ENCODE assay signal across 33 cellular contexts in the genomic region with DNA sequence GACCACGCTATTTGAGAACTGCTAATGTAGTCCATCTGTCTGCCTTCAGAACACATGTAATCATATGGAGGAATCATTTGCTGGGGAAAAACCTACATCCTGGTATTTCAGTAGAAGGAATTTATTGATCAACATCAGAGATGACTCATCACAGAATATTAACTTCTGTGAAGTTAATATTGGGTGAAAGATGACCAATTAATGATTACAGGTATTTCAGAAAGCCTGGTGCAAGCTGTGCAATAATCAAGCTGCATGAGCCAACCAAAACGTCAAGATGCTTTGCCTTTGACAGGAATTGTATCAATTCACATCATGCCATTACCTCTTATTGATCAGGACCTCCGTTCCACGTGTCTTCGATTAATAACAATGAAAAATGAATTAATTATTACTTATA.
"Had no signal": no experiment of that assay in that cellular context is flagged by ENCODE, and none has a peak within 500 bp of the region (broad histone marks: within the 10 kb centered on the region; RNA-seq: fewer than 3 reads in every experiment).

No MANE protein-coding gene starts in this region.

- H3K4me3 Mint-ChIP-seq: activated B cell treated with CpG ODN at 0.5 μM for 24 hours; activated CD8-positive, alpha-beta T cell treated with anti-CD3 and anti-CD28 coated beads for 36 hours; activated naive CD8-positive, alpha-beta T cell; activated T-cell treated with anti-CD3 and anti-CD28 coated beads, Interleukin-2, amount 50 U/mL, for 4 hours; activated T-helper 17 cell treated with anti-CD3 and anti-CD28 coated beads, Interleukin-2, amount 50 U/mL, for 72 hours; T-helper 17 cell; T-helper 2 cell treated with Interferon-gamma antibody and Interleukin-4, amounts not matched to agents 5 μg/mL and 100 μg/mL, for 36 hours had no signal

- H3K27ac ChIP-seq: epithelial cell of prostate, esophagus squamous epithelium, gastroesophageal sphincter, WERI-Rb-1 had no signal

- H3K36me3 Mint-ChIP-seq: activated naive CD8-positive, alpha-beta T cell had no signal

- H3K4me1 Mint-ChIP-seq: activated B cell treated with CpG ODN at 0.5 μM for 24 hours had no signal

- H3K27me3 ChIP-seq: esophagus squamous epithelium, gastroesophageal sphincter had no signal

- DNase-seq: activated B cell treated with CpG ODN at 0.5 μM for 24 hours; activated CD4-positive, alpha-beta T cell treated with anti-CD3 and anti-CD28 coated beads for 48 hours; activated CD4-positive, alpha-beta T cell treated with anti-CD3 and anti-CD28 coated beads, Interleukin-2, amount 50 U/mL, for 1 hour; activated CD4-positive, alpha-beta T cell treated with anti-CD3 and anti-CD28 coated beads, Interleukin-2, amount 50 U/mL, for 48 hours; activated CD8-positive, alpha-beta memory T cell treated with anti-CD3 and anti-CD28 coated beads for 24 hours; activated CD8-positive, alpha-beta T cell treated with anti-CD3 and anti-CD28 coated beads for 36 hours; activated effector memory CD4-positive, alpha-beta T cell treated with Interleukin-2 at 50 U/mL for 16 hours; activated gamma-delta T cell treated with Interleukin-2 at 50 U/mL for 16 hours; activated naive CD4-positive, alpha-beta T cell treated with anti-CD3 and anti-CD28 coated beads, Interleukin-2, amount 50 U/mL, for 16 hours; activated naive CD4-positive, alpha-beta T cell treated with Interleukin-2 at 50 U/mL for 16 hours; activated T-cell treated with anti-CD3 and anti-CD28 coated beads, Interleukin-2, amount 50 U/mL, for 4 hours; amniotic stem cell; anterior cingulate cortex; caudate nucleus; cortex of kidney; dermis blood vessel endothelial cell; effector CD8-positive, alpha-beta T cell; esophagus squamous epithelium; foreskin melanocyte; T-helper 1 cell; T-helper 17 cell; T1000; WERI-Rb-1 had no signal

- H3K4me1 ChIP-seq: gastroesophageal sphincter had no signal

- H3K9me3 Mint-ChIP-seq: activated B cell treated with CpG ODN at 0.5 μM for 24 hours; activated CD8-positive, alpha-beta T cell treated with anti-CD3 and anti-CD28 coated beads for 36 hours; activated T-cell treated with anti-CD3 and anti-CD28 coated beads, Interleukin-2, amount 50 U/mL, for 4 hours; activated T-helper 17 cell treated with anti-CD3 and anti-CD28 coated beads, Interleukin-2, amount 50 U/mL, for 72 hours; T-helper 2 cell treated with Interferon-gamma antibody and Interleukin-4, amounts not matched to agents 5 μg/mL and 100 μg/mL, for 36 hours had no signal

- FAIRE-seq: astrocyte, colon, endometrium, endothelial cell of umbilical vein had no signal

- H3K4me3 ChIP-seq: esophagus squamous epithelium, gastroesophageal sphincter had no signal

- H3K27ac Mint-ChIP-seq: activated B cell treated with CpG ODN at 0.5 μM for 24 hours; activated CD8-positive, alpha-beta T cell treated with anti-CD3 and anti-CD28 coated beads for 36 hours; activated naive CD8-positive, alpha-beta T cell; activated T-helper 17 cell treated with anti-CD3 and anti-CD28 coated beads, Interleukin-2, amount 50 U/mL, for 72 hours; T-helper 17 cell; T-helper 2 cell treated with Interferon-gamma antibody and Interleukin-4, amounts not matched to agents 5 μg/mL and 100 μg/mL, for 36 hours had no signal

- H3K9me3 ChIP-seq: esophagus squamous epithelium, gastroesophageal sphincter had no signal

- H3K27me3 Mint-ChIP-seq: activated T-helper 17 cell treated with anti-CD3 and anti-CD28 coated beads, Interleukin-2, amount 50 U/mL, for 72 hours had no signal

- ATAC-seq: activated CD4-positive, CD25-positive, alpha-beta regulatory T cell treated with anti-CD3 and anti-CD28 coated beads, Interleukin-2, amount 50 U/mL, for 24 hours; activated CD8-positive, alpha-beta T cell treated with anti-CD3 and anti-CD28 coated beads for 36 hours; activated T-cell treated with anti-CD3 and anti-CD28 coated beads, Interleukin-2, amount 50 U/mL, for 4 hours; activated T-helper 17 cell treated with anti-CD3 and anti-CD28 coated beads, Interleukin-2, amount 50 U/mL, for 72 hours; gastroesophageal sphincter; T-helper 17 cell had no signal

- H3K36me3 ChIP-seq: esophagus squamous epithelium, gastroesophageal sphincter, WERI-Rb-1 had no signal
